1 cellular context compared by ENCODE assay signal in the genomic region with DNA sequence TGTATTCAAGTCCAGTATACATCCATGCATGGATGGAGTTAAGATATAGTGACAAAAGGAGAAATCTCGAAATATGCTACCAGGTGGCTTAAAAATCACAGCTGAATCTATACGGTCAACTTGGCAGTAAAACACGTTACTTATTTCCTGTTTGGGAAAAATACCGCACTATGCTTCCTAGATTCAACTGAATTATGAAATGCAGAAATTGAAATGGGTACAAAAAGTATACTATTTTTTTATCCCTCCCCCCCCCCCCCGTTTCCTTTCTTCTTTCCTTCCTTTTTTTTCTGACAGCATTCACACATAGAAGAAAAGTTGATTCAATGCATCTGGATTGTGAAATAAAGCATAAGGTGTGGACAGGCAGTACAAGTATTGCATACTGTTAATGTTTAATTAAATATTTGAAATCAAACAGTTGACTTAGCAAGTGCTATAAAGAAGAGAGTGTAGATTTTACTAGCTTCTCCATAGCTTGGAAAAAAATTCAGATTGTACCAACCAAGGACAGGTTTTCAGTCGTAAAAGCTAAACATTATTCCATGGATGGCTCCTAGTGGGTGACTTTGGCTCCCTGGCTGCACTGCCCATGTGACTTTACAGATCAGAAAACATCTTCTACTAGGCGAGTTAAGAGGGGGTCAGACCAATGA.
TF ChIP-seq lines count a peak whose summit lies in the region.

No MANE protein-coding gene starts in this region.

TF ChIP-seq in K562, 482 proteins besides CTCF, POLR2A, EP300 and RAD21:
- TF ChIP-seq CEBPB (tag; IDR thresholded peaks at IDR 0.05): peak; percentile 22; the same call in 1 of the 2 replicates
- no peak for TF ChIP-seq MTA2 (IDR thresholded peaks at IDR 0.05; ENCODE audit: low read depth)
